ENCODE assay signal across 18 cellular contexts in the genomic region with DNA sequence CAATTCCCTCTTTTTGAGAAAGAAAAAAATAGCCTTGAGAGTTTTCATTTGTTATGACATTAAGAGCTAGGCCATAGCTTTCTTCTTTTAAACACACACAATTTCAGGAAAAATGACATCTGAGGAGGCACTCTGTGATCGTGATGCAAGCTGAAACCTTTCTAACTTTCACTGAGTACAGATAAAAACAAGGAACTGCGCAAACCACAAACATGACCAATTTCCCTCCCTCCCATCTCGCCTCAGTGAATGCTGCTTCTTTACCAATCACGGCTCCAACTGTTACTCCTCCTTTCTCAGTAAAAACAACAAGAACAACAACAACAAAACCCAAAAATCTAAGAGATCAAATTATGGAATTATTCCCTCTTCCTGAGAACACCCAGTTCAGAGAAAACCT.
A peak's percentile ranks its signal among the peaks of the same experiment; 100 is the strongest.
DNase-seq lines count a peak whose midpoint lies in the region; ATAC-seq and TF ChIP-seq lines count a peak whose summit lies in the region.
"Had no signal": no experiment of that assay in that cellular context is flagged by ENCODE, and none has a peak within 500 bp of the region (broad histone marks: within the 10 kb centered on the region; RNA-seq: fewer than 3 reads in every experiment).

No MANE protein-coding gene starts in this region.

- no peak overlapping the region for H3K4me3 ChIP-seq in hepatocyte
- H3K4me3 ChIP-seq: gastroesophageal sphincter, K562, left ventricle myocardium inferior, testis had no signal

- peak; percentile 17 for DNase-seq in HT1080 (ENCODE audit: low read depth)
- DNase-seq in OCI-M1 (lab: John Stamatoyannopoulos, UW) = peak; percentile 71
- DNase-seq in hepatocyte (ENCODE audit: low spot score) = no peak
- DNase-seq in LoVo (ENCODE audit: low spot score) = no peak
- DNase-seq in NCI-H345 (lab: John Stamatoyannopoulos, UW) = no peak
- DNase-seq in NCI-H2107 (lab: John Stamatoyannopoulos, UW) = no peak
- DNase-seq: activated CD4-positive, alpha-beta T cell treated with anti-CD3 and anti-CD28 coated beads for 1 hour; brain microvascular endothelial cell; left ventricle myocardium inferior; NCI-H1436; NCI-H2227 treated with DMSO at 0.1 percent for 48 hours; retina; SIG-M5; stimulated activated CD4-positive, alpha-beta T cell treated with anti-CD3 and anti-CD28 coated beads, Interleukin-12 subunit alpha, Interleukin-12 subunit beta, amount 100 ng/mL, for 4 hours; testis had no signal

- no peak overlapping the region for H3K4me2 ChIP-seq in hepatocyte

- peak overlapping the region; percentile 10 for H3K27ac ChIP-seq in hepatocyte
- H3K27ac ChIP-seq: brain microvascular endothelial cell, gastroesophageal sphincter, left ventricle myocardium inferior, testis had no signal

- no peak overlapping the region for H2AFZ ChIP-seq in hepatocyte

- TF ChIP-seq CTCF in hepatocyte (IDR thresholded peaks at IDR 0.05; ENCODE audit: poor library complexity) = no peak

- no peaks in the 10 kb centered on the region for H3K27me3 ChIP-seq in hepatocyte
- H3K27me3 ChIP-seq: brain microvascular endothelial cell, gastroesophageal sphincter, testis had no signal

- H3K9me3 ChIP-seq in hepatocyte (ENCODE audit: low read depth) = no peaks in the 10 kb centered on the region
- H3K9me3 ChIP-seq: gastroesophageal sphincter, testis had no signal

- no peaks in the 10 kb centered on the region for H3K36me3 ChIP-seq in hepatocyte (replicated peaks; ENCODE audit: insufficient read depth, low read depth)
- H3K36me3 ChIP-seq: brain microvascular endothelial cell, gastroesophageal sphincter, left ventricle myocardium inferior had no signal

- no peaks in the 10 kb centered on the region for H4K20me1 ChIP-seq in hepatocyte (ENCODE audit: insufficient read depth, poor library complexity, severe bottlenecking)

- H3K4me1 ChIP-seq in hepatocyte (ENCODE audit: insufficient read depth) = peaks cover 13% of the 10 kb centered on the region
- H3K4me1 ChIP-seq: left ventricle myocardium inferior, testis had no signal

- H3K9me2 ChIP-seq in hepatocyte (replicated peaks; ENCODE audit: insufficient read depth) = no peaks in the 10 kb centered on the region

- 21% methylated on average over 4 of the region's 4 CpGs for WGBS in hepatocyte (ENCODE audit: low lambda C conversion rate, missing lambda C conversion rate)

- ATAC-seq in GM21360 (IDR thresholded peaks at IDR 0.05; ENCODE audit: unreplicated experiment) = peak; percentile 56
- ATAC-seq: gastroesophageal sphincter, K562 had no signal

- no peaks in the 10 kb centered on the region for H3K79me2 ChIP-seq in hepatocyte

Comparison
In these comparisons a context has a peak if more than half of its experiments do, and no peak if none do; other contexts are left out.
1. DNase-seq: peak in HT1080 (single experiment) and OCI-M1 (single experiment); none in hepatocyte (single experiment), LoVo (single experiment), NCI-H345 (single experiment) and NCI-H2107 (single experiment).